ENCODE assay signal across 20 cellular contexts in the genomic region with DNA sequence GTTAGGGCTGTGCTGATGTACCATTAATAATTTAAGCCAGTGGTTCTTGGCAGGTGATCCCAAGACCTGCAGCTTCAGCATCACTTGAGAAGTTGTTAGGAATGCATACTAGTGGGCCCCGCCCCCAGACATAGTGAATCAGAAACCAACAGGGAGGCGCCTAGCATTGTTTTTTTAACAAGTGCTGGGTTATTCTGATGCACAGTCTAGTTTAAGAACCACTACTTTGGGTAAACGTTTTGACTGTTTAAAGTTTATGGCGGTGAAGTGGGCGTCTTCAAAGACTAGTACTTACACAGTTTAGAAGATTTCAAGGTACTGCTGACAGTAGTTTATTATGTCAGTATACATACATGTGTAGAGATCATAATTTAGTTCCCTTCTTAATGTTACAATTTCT. TPM values are rescaled to one million over a fixed set of nuclear protein-coding genes. Genes with fewer than 3 reads are reported as not detected.
A peak's percentile ranks its signal among the peaks of the same experiment; 100 is the strongest.
DNase-seq lines count a peak whose midpoint lies in the region; ATAC-seq, FAIRE-seq and TF ChIP-seq lines count a peak whose summit lies in the region.
"Had no signal": no experiment of that assay in that cellular context is flagged by ENCODE, and none has a peak within 500 bp of the region (broad histone marks: within the 10 kb centered on the region; RNA-seq: fewer than 3 reads in every experiment).

No MANE protein-coding gene starts in this region.

- peak; percentile 9 for DNase-seq in mammary epithelial cell
- no peak for DNase-seq in MCF 10A (ENCODE audit: unreplicated experiment)
- DNase-seq in EL: peak; percentile 3
- DNase-seq in bronchial epithelial cell (ENCODE audit: low read depth): peak; percentile 1
- peak; percentile 31 for DNase-seq in osteoblast (ENCODE audit: insufficient read length, low spot score, missing footprints)
- no peak for DNase-seq in endodermal cell
- DNase-seq: Calu3; CD8-positive, alpha-beta T cell; DMS153; Karpas-422; NCI-H1417; NCI-H1694 treated with DMSO at 0.1 percent for 48 hours; NCI-H446; NCI-H526 had no signal

- H3K4me1 Mint-ChIP-seq in MCF 10A (ENCODE audit: insufficient read depth, unreplicated experiment) (no peaks in the 10 kb centered on the region), endodermal cell (peaks cover 4% of the 10 kb centered on the region)

- in situ Hi-C loops in mammary epithelial cell (cut with MboI; ENCODE audit: low sequenced_read_pairs in 2 of 2): no loop called here

- peaks cover 2% of the 10 kb centered on the region for H3K79me2 ChIP-seq in mammary epithelial cell (ENCODE audit: insufficient read depth, low read length)
- H3K79me2 ChIP-seq in osteoblast (ENCODE audit: insufficient read depth, low read length): no peaks in the 10 kb centered on the region

- ATAC-seq in GM21723 (IDR thresholded peaks at IDR 0.05; ENCODE audit: unreplicated experiment): no peak
- no peak for ATAC-seq in HG02970 (IDR thresholded peaks at IDR 0.05; ENCODE audit: low FRiP score, unreplicated experiment)
- ATAC-seq: CD8-positive, alpha-beta T cell; Right ventricle myocardium inferior had no signal

- no TSS peak for BruUV-seq in mammary epithelial cell (replicated peaks; lab: Mats Ljungman, UMichigan)
- BruUV-seq in MCF 10A (replicated peaks; lab: Mats Ljungman, UMichigan): no TSS peak

- no peak overlapping the region for H3K4me3 Mint-ChIP-seq in MCF 10A (ENCODE audit: unreplicated experiment)
- H3K4me3 Mint-ChIP-seq in endodermal cell: no peak overlapping the region
- H3K4me3 Mint-ChIP-seq: CD8-positive, alpha-beta T cell had no signal

- H3K36me3 ChIP-seq in mammary epithelial cell (ENCODE audit: insufficient read depth, low read length) (peaks cover 10% of the 10 kb centered on the region), bronchial epithelial cell (ENCODE audit: control insufficient read depth, insufficient read depth, low read length) (no peaks in the 10 kb centered on the region), osteoblast (ENCODE audit: insufficient read depth, low read length) (peaks cover 16% of the 10 kb centered on the region), endodermal cell (ENCODE audit: control insufficient read depth, insufficient read depth, low read length) (peaks cover 51% of the 10 kb centered on the region)

- 86% methylated on average over 4 of the region's 5 CpGs for WGBS in mammary epithelial cell (ENCODE audit: low coverage, missing lambda C conversion rate)
- 92% methylated on average over 4 of the region's 5 CpGs; no CpG with 5 or more reads in 1 of the 2 experiments for WGBS in endodermal cell (ENCODE audit: insufficient coverage in 1 of 2, insufficient read length in 1 of 2), 2 experiments

- no peak for TF ChIP-seq CTCF in mammary epithelial cell (conservative IDR thresholded peaks at IDR 0.05 in 1 of 2, IDR thresholded peaks at IDR 0.05 in 1 of 2; ENCODE audit: extremely low read depth in 1 of 2, insufficient read depth in 1 of 2, low read depth in 1 of 2, low read length in 2 of 2)
- no peak for TF ChIP-seq CTCF in MCF 10A (IDR thresholded peaks at IDR 0.05; ENCODE audit: unreplicated experiment)
- no peak for TF ChIP-seq CTCF in bronchial epithelial cell (IDR thresholded peaks at IDR 0.05; ENCODE audit: insufficient read depth, low read length, severe bottlenecking)
- TF ChIP-seq CTCF in osteoblast (IDR thresholded peaks at IDR 0.05; ENCODE audit: extremely low read depth, low read depth, low read length): no peak
- TF ChIP-seq CTCF in endodermal cell (conservative IDR thresholded peaks at IDR 0.05): no peak

- no peak overlapping the region for H3K27ac ChIP-seq in mammary epithelial cell (ENCODE audit: insufficient read depth, low read depth, low read length)
- H3K27ac ChIP-seq in osteoblast (ENCODE audit: low read depth, low read length): no peak overlapping the region
- no peak overlapping the region for H3K27ac ChIP-seq in endodermal cell (ENCODE audit: low read depth, low read length)
- H3K27ac ChIP-seq: BLaER1 treated with 17β-estradiol and CSF1 and Interleukin-3, amounts not matched to agents 10 nM and 100 nM had no signal

- dilution Hi-C loops in mammary epithelial cell (cut with HindIII; ENCODE audit: low sequenced_read_pairs): no loop called here

- H3K27me3 Mint-ChIP-seq in MCF 10A (ENCODE audit: insufficient read depth, unreplicated experiment) (peaks cover 28% of the 10 kb centered on the region), endodermal cell (ENCODE audit: insufficient read depth) (no peaks in the 10 kb centered on the region)

- CTCF ChIA-PET in mammary epithelial cell (lab: Charles Lee; ENCODE audit: low non-redundant PET): no interaction called here
- CTCF ChIA-PET in MCF 10A (lab: Yijun Ruan, JAX): no interaction called here

- peaks cover 37% of the 10 kb centered on the region for H3K36me3 Mint-ChIP-seq in MCF 10A (ENCODE audit: insufficient read depth, unreplicated experiment)
- H3K36me3 Mint-ChIP-seq in endodermal cell (ENCODE audit: low read depth): peaks cover 19% of the 10 kb centered on the region

- FAIRE-seq in bronchial epithelial cell (lab: Jason Lieb, UNC): no peak
- FAIRE-seq: G401.6, GM18507 had no signal

- peaks cover 7% of the 10 kb centered on the region for H3K4me1 ChIP-seq in mammary epithelial cell (ENCODE audit: insufficient read depth, low read length)
- no peaks in the 10 kb centered on the region for H3K4me1 ChIP-seq in osteoblast (ENCODE audit: insufficient read depth, low read length)
- no peaks in the 10 kb centered on the region for H3K4me1 ChIP-seq in endodermal cell (ENCODE audit: control insufficient read depth, insufficient read depth, low read length)
- H3K4me1 ChIP-seq: BLaER1 treated with 17β-estradiol and CSF1 and Interleukin-3, amounts not matched to agents 10 nM and 100 nM had no signal

- H3K4me2 ChIP-seq in mammary epithelial cell (ENCODE audit: insufficient read depth, low read depth, low read length) (no peak overlapping the region), osteoblast (ENCODE audit: insufficient read depth, low read length) (no peak overlapping the region)
- H3K4me2 ChIP-seq: BLaER1 treated with 17β-estradiol and CSF1 and Interleukin-3, amounts not matched to agents 10 nM and 100 nM had no signal

- POLR2A ChIA-PET in MCF 10A (lab: Yijun Ruan, JAX): no interaction called here

- no peak overlapping the region for H2AFZ ChIP-seq in mammary epithelial cell (ENCODE audit: low read depth, low read length)
- H2AFZ ChIP-seq in osteoblast (ENCODE audit: low read length): no peak overlapping the region

- no peak overlapping the region for H3K27ac Mint-ChIP-seq in MCF 10A (ENCODE audit: low read depth, unreplicated experiment)
- H3K27ac Mint-ChIP-seq in endodermal cell: no peak overlapping the region
- H3K27ac Mint-ChIP-seq: CD8-positive, alpha-beta T cell had no signal

- H3K9ac ChIP-seq in mammary epithelial cell (ENCODE audit: insufficient read depth, low read length) (no peak overlapping the region), endodermal cell (ENCODE audit: extremely low read depth, low read length, poor library complexity, severe bottlenecking) (no peak overlapping the region)
- H3K9ac ChIP-seq: BLaER1 treated with 17β-estradiol and CSF1 and Interleukin-3, amounts not matched to agents 10 nM and 100 nM had no signal

- H3K27me3 ChIP-seq in mammary epithelial cell (ENCODE audit: insufficient read depth, low read length) (no peaks in the 10 kb centered on the region), bronchial epithelial cell (ENCODE audit: control insufficient read depth, insufficient read depth, low read length) (no peaks in the 10 kb centered on the region), osteoblast (ENCODE audit: insufficient read depth, low read length) (peaks cover 3% of the 10 kb centered on the region), endodermal cell (ENCODE audit: control insufficient read depth, insufficient read depth, low read length, poor library complexity, severe bottlenecking) (no peaks in the 10 kb centered on the region)

- H4K20me1 ChIP-seq in mammary epithelial cell (ENCODE audit: insufficient read depth, low read length) (no peaks in the 10 kb centered on the region), osteoblast (ENCODE audit: insufficient read depth, low read length) (peaks cover 3% of the 10 kb centered on the region)

- no peaks in the 10 kb centered on the region for H3K9me3 ChIP-seq in mammary epithelial cell (replicated peaks; ENCODE audit: insufficient read depth, low read length)
- no peaks in the 10 kb centered on the region for H3K9me3 ChIP-seq in osteoblast (ENCODE audit: low read depth, low read length)
- no peaks in the 10 kb centered on the region for H3K9me3 ChIP-seq in endodermal cell (ENCODE audit: control insufficient read depth, low read length)
- H3K9me3 ChIP-seq: BLaER1 treated with 17β-estradiol and CSF1 and Interleukin-3, amounts not matched to agents 10 nM and 100 nM had no signal

- H3K9me3 Mint-ChIP-seq in MCF 10A (ENCODE audit: unreplicated experiment): no peaks in the 10 kb centered on the region
- peaks cover 15% of the 10 kb centered on the region for H3K9me3 Mint-ChIP-seq in endodermal cell
- H3K9me3 Mint-ChIP-seq: CD8-positive, alpha-beta T cell had no signal

- intact Hi-C loops in mammary epithelial cell (cut with micrococcal nuclease): no loop called here
- intact Hi-C loops in MCF 10A (cut with micrococcal nuclease): no loop called here

- H3K4me3 ChIP-seq in mammary epithelial cell (replicated peaks in 1 of 3; ENCODE audit: insufficient read depth in 1 of 3, low read depth in 2 of 3, low read length in 3 of 3) (no peak overlapping the region), bronchial epithelial cell (ENCODE audit: low read depth, low read length) (no peak overlapping the region), osteoblast (ENCODE audit: insufficient read depth, low read length) (no peak overlapping the region), endodermal cell (ENCODE audit: low read length) (no peak overlapping the region)
- H3K4me3 ChIP-seq: BLaER1 treated with 17β-estradiol and CSF1 and Interleukin-3, amounts not matched to agents 10 nM and 100 nM had no signal

RNA-seq across cellular contexts. Expression of a gene that starts 23.6 kb away (rescaled TPM):
- total RNA-seq in mammary epithelial cell: 10 to 100 TPM; 32.7 to 59.7 TPM
- polyA plus RNA-seq in mammary epithelial cell: 6.0 TPM
- 11.9 TPM for polyA minus RNA-seq in mammary epithelial cell
- total RNA-seq in MCF 10A (2022): 26.0 and 27.2 TPM in 2 replicates
- total RNA-seq in bronchial epithelial cell: 30.1 and 31.9 TPM in 2 replicates
- total RNA-seq in osteoblast: 20.3 and 22.4 TPM in 2 replicates
- total RNA-seq in endodermal cell: 10 to 100 TPM; 18.5 to 22.0 TPM
- 14.9 TPM for polyA plus RNA-seq in endodermal cell (2013, experiment 1 of 2)
- polyA plus RNA-seq in endodermal cell (2013, experiment 2 of 2): 15.2 TPM

RNA-seq across cellular contexts. Expression of a gene that starts 33.1 kb away (rescaled TPM):
- total RNA-seq in mammary epithelial cell: 1 to 10 TPM; 4.0 to 4.8 TPM
- polyA plus RNA-seq in mammary epithelial cell: 2.4 TPM
- not detected for polyA minus RNA-seq in mammary epithelial cell
- 3.2 and 4.1 TPM in 2 replicates for total RNA-seq in MCF 10A (2022)
- 4.2 and 7.0 TPM in 2 replicates for total RNA-seq in bronchial epithelial cell
- total RNA-seq in osteoblast: 7.6 and 8.5 TPM in 2 replicates
- 1 to 10 TPM; 2.0 to 4.4 TPM for total RNA-seq in endodermal cell
- 5.8 TPM for polyA plus RNA-seq in endodermal cell (2013, experiment 1 of 2)
- 5.3 TPM for polyA plus RNA-seq in endodermal cell (2013, experiment 2 of 2)

Comparison
In these comparisons a context has a peak if more than half of its experiments do, and no peak if none do; other contexts are left out.
1. DNase-seq: peak in mammary epithelial cell (single experiment), EL (single experiment), bronchial epithelial cell (single experiment) and osteoblast (single experiment); none in MCF 10A (single experiment) and endodermal cell (single experiment).